11 cellular contexts compared by ENCODE assay signal in the genomic region with DNA sequence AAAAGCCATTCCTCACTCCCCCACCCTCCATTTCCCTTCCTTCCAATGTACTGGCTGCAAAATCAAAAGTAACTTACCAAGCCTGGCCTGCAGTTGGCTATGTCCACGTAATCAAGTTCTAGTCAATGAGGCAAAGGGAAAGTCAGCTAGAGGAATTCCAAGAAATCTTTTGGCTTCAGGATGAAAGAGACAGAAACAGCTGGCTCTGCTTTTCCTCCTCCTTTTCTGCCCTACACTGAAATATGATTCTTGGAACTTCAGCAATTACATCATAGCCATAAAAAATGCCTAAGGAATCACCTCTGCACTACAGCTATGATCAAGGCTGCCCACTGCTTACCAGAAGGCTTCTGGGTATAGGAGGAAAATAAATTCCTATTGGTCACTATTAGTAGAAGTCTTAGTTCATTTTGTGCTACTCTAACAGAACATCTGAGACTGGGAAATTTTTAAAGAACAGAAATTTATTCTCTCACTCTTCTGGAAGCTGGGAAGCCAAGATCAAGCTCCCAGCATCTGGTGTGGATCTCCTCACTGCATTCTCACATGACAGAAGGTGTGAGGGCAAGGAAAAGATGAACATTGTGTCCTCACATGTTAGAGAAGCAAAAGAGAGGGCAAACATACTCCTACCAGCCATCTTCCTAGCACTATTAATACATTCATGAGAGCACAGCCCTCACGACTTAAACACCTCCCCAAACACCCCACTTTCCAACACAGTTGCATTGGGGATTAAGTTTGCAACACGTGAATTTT.
DNase-seq lines count a peak whose midpoint lies in the region; ATAC-seq and TF ChIP-seq lines count a peak whose summit lies in the region.
"Had no signal": no experiment of that assay in that cellular context is flagged by ENCODE, and none has a peak within 500 bp of the region (broad histone marks: within the 10 kb centered on the region; RNA-seq: fewer than 3 reads in every experiment).

No MANE protein-coding gene starts in this region.

- no TSS peak for BruUV-seq in IMR-90 (replicated peaks; lab: Mats Ljungman, UMichigan)

- peak overlapping the region; percentile 98 for H3K18ac ChIP-seq in IMR-90 (ENCODE audit: low read depth, low read length)

- in situ Hi-C loops in IMR-90 (cut with MboI; ENCODE audit: low sequenced_read_pairs): no loop called here

- H3K27ac Mint-ChIP-seq in activated CD4-positive, alpha-beta memory T cell treated with anti-CD3 and anti-CD28 coated beads, Interleukin-2, amount 10 ng/mL, durations not matched to agents 7 days and 5 days: no peak overlapping the region
- H3K27ac Mint-ChIP-seq in CD14-positive monocyte: no peak overlapping the region

- peak overlapping the region; percentile 94 for H2BK20ac ChIP-seq in IMR-90 (ENCODE audit: low read depth, low read length)

- H3K4me1 ChIP-seq in IMR-90 (ENCODE audit: control insufficient read depth, insufficient read depth, low read length) (peaks cover 7% of the 10 kb centered on the region; the same call in 1 of the 2 replicates), muscle layer of duodenum (ENCODE audit: control insufficient read depth in 1 of 2, insufficient read depth in 2 of 2, low read length in 2 of 2) (no peaks in the 10 kb centered on the region)

- H3K27me3 Mint-ChIP-seq in activated CD4-positive, alpha-beta memory T cell treated with anti-CD3 and anti-CD28 coated beads, Interleukin-2, amount 10 ng/mL, durations not matched to agents 7 days and 5 days: no peaks in the 10 kb centered on the region
- H3K27me3 Mint-ChIP-seq in CD14-positive monocyte (ENCODE audit: low read depth in 3 of 3): peaks cover 0 to 3% (median 1%) of the 10 kb centered on the region in 3 donors

- H3K4me1 Mint-ChIP-seq in activated CD4-positive, alpha-beta memory T cell treated with anti-CD3 and anti-CD28 coated beads, Interleukin-2, amount 10 ng/mL, durations not matched to agents 7 days and 5 days: no peaks in the 10 kb centered on the region
- H3K4me1 Mint-ChIP-seq in CD14-positive monocyte: no peaks in the 10 kb centered on the region

- H4K8ac ChIP-seq in IMR-90 (ENCODE audit: low read depth in 2 of 2, low read length in 2 of 2): peak overlapping the region; percentile 41 to 73

- H3K9ac ChIP-seq in IMR-90 (ENCODE audit: low read depth, low read length): peak overlapping the region; percentile 53; the same call in 1 of the 2 replicates

- peak overlapping the region; percentile 89 for H4K91ac ChIP-seq in IMR-90 (ENCODE audit: insufficient read depth, low read depth, low read length)

- H3K56ac ChIP-seq in IMR-90 (ENCODE audit: extremely low read depth, insufficient read depth, low read length): 0 out of 2 replicates have a peak overlapping the region, but pooled peaks have one; percentile 5

- peak overlapping the region; percentile 87 for H3K23ac ChIP-seq in IMR-90 (ENCODE audit: low read depth, low read length)

- H2BK15ac ChIP-seq in IMR-90 (ENCODE audit: low read depth, low read length): peak overlapping the region; percentile 67; the same call in 1 of the 3 replicates

- TF ChIP-seq CTCF in AG04450 (IDR thresholded peaks at IDR 0.05; ENCODE audit: low read depth, low read length) (peak; percentile 31), IMR-90 (conservative IDR thresholded peaks at IDR 0.05; ENCODE audit: low read depth, low read length) (no peak), epithelial cell of esophagus (IDR thresholded peaks at IDR 0.05; ENCODE audit: insufficient read depth, low read depth, low read length, missing control alignments) (no peak), CD14-positive monocyte (IDR thresholded peaks at IDR 0.05) (no peak)

- H3K79me1 ChIP-seq in IMR-90 (ENCODE audit: low read depth in 1 of 2, low read length in 2 of 2): no peaks in the 10 kb centered on the region

- peak overlapping the region; percentile 98 for H2BK120ac ChIP-seq in IMR-90 (ENCODE audit: low read depth, low read length)

- dilution Hi-C loops in IMR-90 (cut with HindIII; ENCODE audit: low sequenced_read_pairs, unreplicated experiment): no loop called here

- H3K9me1 ChIP-seq in IMR-90 (ENCODE audit: insufficient read depth, low read length): peaks cover 3% of the 10 kb centered on the region; the same call in 1 of the 2 replicates

- peak overlapping the region; percentile 98 for H2BK5ac ChIP-seq in IMR-90 (ENCODE audit: low read depth, low read length, poor library complexity, severe bottlenecking)

- ATAC-seq in IMR-90 (ENCODE audit: low read depth): peak; percentile 96
- no peak for ATAC-seq in GM19463 (IDR thresholded peaks at IDR 0.05; ENCODE audit: unreplicated experiment)
- ATAC-seq: stimulated activated naive CD8-positive, alpha-beta T cell treated with anti-CD3 and anti-CD28 coated beads, Interleukin-15, Interleukin-2, amounts not matched to agents 100 U/mL and 50 U/mL, for 24 hours had no signal

- H2AK5ac ChIP-seq in IMR-90 (ENCODE audit: low read depth, low read length): peak overlapping the region; percentile 65; the same call in 1 of the 2 replicates

- TF ChIP-seq POLR2A in IMR-90 (IDR thresholded peaks at IDR 0.05; ENCODE audit: low read depth, low read length): no peak

- no peaks in the 10 kb centered on the region for H4K20me1 ChIP-seq in IMR-90 (ENCODE audit: insufficient read depth, low read length)

- POLR2A ChIA-PET in AG04450 (lab: Yijun Ruan, JAX) (interaction anchor here (1.0 to 1.1 kb wide), 3 partner anchors 22 to 978 kb away, joined by 3 to 6 read pairs (median 4); no protein-coding TSS in a partner anchor), IMR-90 (lab: Charles Lee; ENCODE audit: unreplicated experiment) (no interaction called here)
- POLR2A ChIA-PET in activated CD4-positive, alpha-beta memory T cell treated with anti-CD3 and anti-CD28 coated beads, Interleukin-2, amount 10 ng/mL, durations not matched to agents 7 days and 5 days (lab: Charles Lee): no interaction called here

- 0 out of 2 replicates have a peak, but pooled peaks have one; percentile 8 for TF ChIP-seq RAD21 in IMR-90 (IDR thresholded peaks at IDR 0.05; ENCODE audit: low read length)

- no peaks in the 10 kb centered on the region for H3K9me3 ChIP-seq in AG04450 (ENCODE audit: control insufficient read depth, insufficient read depth, low read length)
- H3K9me3 ChIP-seq in IMR-90 (ENCODE audit: control insufficient read depth, insufficient read depth, low read length): no peaks in the 10 kb centered on the region
- H3K9me3 ChIP-seq in muscle layer of duodenum (ENCODE audit: control insufficient read depth in 1 of 2, low read length in 2 of 2): no peaks in the 10 kb centered on the region

- peak; percentile 92 for DNase-seq in AG04450 (ENCODE audit: low read depth, low spot score)
- peak; percentile 98 for DNase-seq in IMR-90
- DNase-seq in epithelial cell of esophagus (ENCODE audit: low read depth): peak; percentile 35
- DNase-seq in activated CD4-positive, alpha-beta memory T cell treated with anti-CD3 and anti-CD28 coated beads, Interleukin-2, amount 10 ng/mL, durations not matched to agents 7 days and 5 days: no peak
- DNase-seq in SIG-M5 (lab: John Stamatoyannopoulos, UW): no peak
- DNase-seq in CD14-positive monocyte (ENCODE audit: low spot score): no peak
- DNase-seq: activated gamma-delta T cell; stimulated activated naive CD8-positive, alpha-beta T cell treated with anti-CD3 and anti-CD28 coated beads, Interleukin-15, Interleukin-2, amounts not matched to agents 100 U/mL and 50 U/mL, for 24 hours had no signal

- H3K27ac ChIP-seq in AG04450 (ENCODE audit: low read depth, low read length) (peak overlapping the region; percentile 77), IMR-90 (ENCODE audit: insufficient read depth, low read length) (peak overlapping the region; percentile 96; the same call in 1 of the 2 replicates), muscle layer of duodenum (ENCODE audit: low read length) (peak overlapping the region; percentile 24)
- H3K27ac ChIP-seq: C4-2B had no signal

- H3K4ac ChIP-seq in IMR-90 (ENCODE audit: low read depth, low read length): peak overlapping the region; percentile 87

- CTCF ChIA-PET in AG04450 (lab: Charles Lee): no interaction called here
- CTCF ChIA-PET in IMR-90 (lab: Yijun Ruan, JAX): interaction anchor here (0.6 kb wide), 1 partner anchor 69 kb away, joined by 3 read pairs; no protein-coding TSS in a partner anchor
- CTCF ChIA-PET in activated CD4-positive, alpha-beta memory T cell treated with anti-CD3 and anti-CD28 coated beads, Interleukin-2, amount 10 ng/mL, durations not matched to agents 7 days and 5 days (lab: Charles Lee): no interaction called here

- 0% methylated on average over 1 of the region's 3 CpGs; no CpG with 5 or more reads in 1 of the 2 experiments for WGBS in IMR-90 (ENCODE audit: extremely low coverage in 2 of 2, insufficient read length in 1 of 2), 2 experiments

- no peaks in the 10 kb centered on the region for H3K9me3 Mint-ChIP-seq in activated CD4-positive, alpha-beta memory T cell treated with anti-CD3 and anti-CD28 coated beads, Interleukin-2, amount 10 ng/mL, durations not matched to agents 7 days and 5 days
- peaks cover 0 to 2% (median 0%) of the 10 kb centered on the region in 7 donors for H3K9me3 Mint-ChIP-seq in CD14-positive monocyte

- peak overlapping the region; percentile 96 for H3K14ac ChIP-seq in IMR-90 (replicated peaks; ENCODE audit: low read depth, low read length)

- H3K4me2 ChIP-seq in IMR-90 (ENCODE audit: low read depth, low read length): peak overlapping the region; percentile 52

- H3K4me3 ChIP-seq in AG04450 (ENCODE audit: low read depth, low read length) (no peak overlapping the region), IMR-90 (ENCODE audit: insufficient read depth, low read depth, low read length) (no peak overlapping the region), epithelial cell of esophagus (ENCODE audit: low read length) (no peak overlapping the region), muscle layer of duodenum (ENCODE audit: low read depth in 1 of 2, low read length in 2 of 2) (no peak overlapping the region)

- H3K36me3 ChIP-seq in IMR-90 (ENCODE audit: control insufficient read depth, insufficient read depth, low read length) (no peaks in the 10 kb centered on the region), muscle layer of duodenum (ENCODE audit: control insufficient read depth in 1 of 2, insufficient read depth in 2 of 2, low read length in 2 of 2) (no peaks in the 10 kb centered on the region)

- H3K36me3 Mint-ChIP-seq in activated CD4-positive, alpha-beta memory T cell treated with anti-CD3 and anti-CD28 coated beads, Interleukin-2, amount 10 ng/mL, durations not matched to agents 7 days and 5 days (ENCODE audit: low read depth): no peaks in the 10 kb centered on the region
- no peaks in the 10 kb centered on the region for H3K36me3 Mint-ChIP-seq in CD14-positive monocyte

- H2AFZ ChIP-seq in IMR-90 (replicated peaks; ENCODE audit: low read length, poor library complexity): peak overlapping the region; percentile 54

- no peak overlapping the region for H3K4me3 Mint-ChIP-seq in activated CD4-positive, alpha-beta memory T cell treated with anti-CD3 and anti-CD28 coated beads, Interleukin-2, amount 10 ng/mL, durations not matched to agents 7 days and 5 days
- H3K4me3 Mint-ChIP-seq in CD14-positive monocyte: no peak overlapping the region

- H3K27me3 ChIP-seq in AG04450 (ENCODE audit: control insufficient read depth, insufficient read depth, low read length) (no peaks in the 10 kb centered on the region), IMR-90 (ENCODE audit: control insufficient read depth, insufficient read depth, low read length) (no peaks in the 10 kb centered on the region), muscle layer of duodenum (ENCODE audit: low read depth, low read length) (no peaks in the 10 kb centered on the region)

- H2AK9ac ChIP-seq in IMR-90 (replicated peaks; ENCODE audit: low read depth, low read length, poor library complexity): peak overlapping the region; percentile 22

- peak overlapping the region; percentile 97 for H4K5ac ChIP-seq in IMR-90 (ENCODE audit: low read depth, low read length)

- intact Hi-C loops in IMR-90 (cut with micrococcal nuclease) (loop anchor here (5.0 kb wide), 1 partner anchor 122 kb away; no protein-coding TSS in a partner anchor), CD14-positive monocyte (cut with micrococcal nuclease) (no loop called here)

Comparison
In these comparisons a context has a peak if more than half of its experiments do, and no peak if none do; other contexts are left out.
1. DNase-seq: peak in AG04450 (single experiment), IMR-90 (single experiment) and epithelial cell of esophagus (single experiment); none in activated CD4-positive, alpha-beta memory T cell treated with anti-CD3 and anti-CD28 coated beads, Interleukin-2, amount 10 ng/mL, durations not matched to agents 7 days and 5 days (single experiment), SIG-M5 (single experiment) and CD14-positive monocyte (single experiment).
2. H3K27ac ChIP-seq: peak in every context shown above with its lines; median percentile 96 in IMR-90; 77 in AG04450; 24 in muscle layer of duodenum.